ENCODE assay signal across 10 cellular contexts in genomic region chr11:111982532-111983186, GRCh38. TPM values are rescaled to one million over a fixed set of nuclear protein-coding genes. Genes with fewer than 3 reads are reported as not detected.
A peak's percentile ranks its signal among the peaks of the same experiment; 100 is the strongest.
DNase-seq lines count a peak whose midpoint lies in the region; ATAC-seq and TF ChIP-seq lines count a peak whose summit lies in the region.
"Had no signal": no experiment of that assay in that cellular context is flagged by ENCODE, and none has a peak within 500 bp of the region (broad histone marks: within the 10 kb centered on the region; RNA-seq: fewer than 3 reads in every experiment).

No MANE protein-coding gene starts in this region.

- H3K27me3 ChIP-seq in endodermal cell (ENCODE audit: control insufficient read depth, insufficient read depth, low read length, poor library complexity, severe bottlenecking) (peaks cover 5% of the 10 kb centered on the region), left lung (peaks cover 0 to 11% of the 10 kb centered on the region in 2 donors), gastrocnemius medialis (no peaks in the 10 kb centered on the region)

- H3K4me1 Mint-ChIP-seq in endodermal cell (peaks cover 34% of the 10 kb centered on the region), natural killer cell (peaks cover 0 to 3% of the 10 kb centered on the region in 2 donors)

- H3K9me3 ChIP-seq in endodermal cell (ENCODE audit: control insufficient read depth, low read length), result no peaks in the 10 kb centered on the region
- no peaks in the 10 kb centered on the region for H3K9me3 ChIP-seq in left lung
- H3K9me3 ChIP-seq in gastrocnemius medialis, result no peaks in the 10 kb centered on the region

- no peak for TF ChIP-seq POLR2A in gastrocnemius medialis (IDR thresholded peaks at IDR 0.05)

- WGBS in endodermal cell (ENCODE audit: insufficient coverage in 1 of 2, insufficient read length in 1 of 2), 2 experiments, result 56% methylated on average over 5 of the region's 5 CpGs; no CpG with 5 or more reads in 1 of the 2 experiments

- H3K9me3 Mint-ChIP-seq in endodermal cell (no peaks in the 10 kb centered on the region), natural killer cell (no peaks in the 10 kb centered on the region)
- H3K9me3 Mint-ChIP-seq: CD8-positive, alpha-beta memory T cell; HFFc6 had no signal

- H3K27ac Mint-ChIP-seq in endodermal cell, result peak overlapping the region; percentile 100
- H3K27ac Mint-ChIP-seq in natural killer cell, result no peak overlapping the region
- H3K27ac Mint-ChIP-seq: HFFc6 had no signal

- H3K27me3 Mint-ChIP-seq in endodermal cell (ENCODE audit: insufficient read depth) (peaks cover 6% of the 10 kb centered on the region), natural killer cell (ENCODE audit: low read depth in 2 of 2) (peaks cover 19% of the 10 kb centered on the region in 2 donors)

- intact Hi-C loops in left lung (cut with DNase I), result no loop called here
- intact Hi-C loops in gastrocnemius medialis (cut with DNase I; ENCODE audit: low total_unique reads), result loop anchor here (1.0 kb wide), 1 partner anchor 51 kb away; no protein-coding TSS in a partner anchor
- intact Hi-C loops in natural killer cell (cut with micrococcal nuclease), result loop anchor here (1.0 kb wide), 2 partner anchors 51 to 103 kb away; partner anchors contain the start of genes CFAP68 and FDXACB1

- H3K36me3 Mint-ChIP-seq in endodermal cell (ENCODE audit: low read depth), result peaks cover 13% of the 10 kb centered on the region
- no peaks in the 10 kb centered on the region for H3K36me3 Mint-ChIP-seq in natural killer cell

- H3K4me1 ChIP-seq in endodermal cell (ENCODE audit: control insufficient read depth, insufficient read depth, low read length), result peaks cover 16% of the 10 kb centered on the region
- H3K4me1 ChIP-seq in left lung, result peaks cover 0 to 14% of the 10 kb centered on the region in 2 donors
- peaks cover 12 to 23% of the 10 kb centered on the region in 2 donors for H3K4me1 ChIP-seq in gastrocnemius medialis

- TF ChIP-seq CTCF in LNCaP clone FGC (IDR thresholded peaks at IDR 0.05; ENCODE audit: control insufficient read depth, extremely low read depth, insufficient read depth) (no peak), endodermal cell (conservative IDR thresholded peaks at IDR 0.05) (no peak), left lung (IDR thresholded peaks at IDR 0.05) (no peak), gastrocnemius medialis (IDR thresholded peaks at IDR 0.05 in 4 of 5, conservative IDR thresholded peaks at IDR 0.05 in 1 of 5) (no peak), natural killer cell (IDR thresholded peaks at IDR 0.05) (no peak)

- H3K4me3 ChIP-seq in LNCaP clone FGC (ENCODE audit: low read depth, low read length), result peak overlapping the region; percentile 47
- H3K4me3 ChIP-seq in endodermal cell (ENCODE audit: low read length), result peak overlapping the region; percentile 55
- peak overlapping the region; percentile 13 to 14 for H3K4me3 ChIP-seq in left lung
- no peak overlapping the region for H3K4me3 ChIP-seq in gastrocnemius medialis

- H3K36me3 ChIP-seq in endodermal cell (ENCODE audit: control insufficient read depth, insufficient read depth, low read length) (no peaks in the 10 kb centered on the region), left lung (peaks cover 0 to 5% of the 10 kb centered on the region in 2 donors), gastrocnemius medialis (no peaks in the 10 kb centered on the region)

- ATAC-seq in left lung (peak; percentile 34), gastrocnemius medialis (no peak), HG03457 (IDR thresholded peaks at IDR 0.05; ENCODE audit: unreplicated experiment) (no peak), GM21786 (IDR thresholded peaks at IDR 0.05; ENCODE audit: unreplicated experiment) (no peak), natural killer cell (no peak), GM21526 (IDR thresholded peaks at IDR 0.05; ENCODE audit: low FRiP score, unreplicated experiment) (no peak)

- no peak for DNase-seq in LNCaP clone FGC (ENCODE audit: low read depth)
- DNase-seq in endodermal cell, result no peak
- no peak for DNase-seq in left lung
- DNase-seq in gastrocnemius medialis, result no peak
- DNase-seq in natural killer cell, result no peak

- in situ Hi-C loops in gastrocnemius medialis (cut with MboI; ENCODE audit: low sequenced_read_pairs in 4 of 4), result loop anchor here in 2 of 4 donors (10.0 kb wide), 1 partner anchor 108 kb away; the partner anchor contains the start of genes ALG9 (in 2 of the 2), CFAP68 (in 2 of the 2) and FDXACB1 (in 2 of the 2)

- H3K9ac ChIP-seq in endodermal cell (ENCODE audit: extremely low read depth, low read length, poor library complexity, severe bottlenecking), result peak overlapping the region; percentile 26

- peak overlapping the region; percentile 82 for H3K27ac ChIP-seq in endodermal cell (ENCODE audit: low read depth, low read length)
- H3K27ac ChIP-seq in left lung, result peak overlapping the region; percentile 53 to 72
- H3K27ac ChIP-seq in gastrocnemius medialis, result peak overlapping the region; percentile 13 to 42 (median 39)

- H3K4me3 Mint-ChIP-seq in endodermal cell, result peak overlapping the region; percentile 53
- no peak overlapping the region for H3K4me3 Mint-ChIP-seq in natural killer cell
- H3K4me3 Mint-ChIP-seq: CD8-positive, alpha-beta memory T cell; HFFc6 had no signal

RNA-seq across cellular contexts. Expression of gene DLAT, which starts 42.5 kb away (rescaled TPM):
- total RNA-seq in endodermal cell, result 10 to 100 TPM; 46.1 to 53.2 TPM
- 43.6 TPM for polyA plus RNA-seq in endodermal cell (2013, experiment 1 of 2)
- polyA plus RNA-seq in endodermal cell (2013, experiment 2 of 2), result 41.4 TPM
- 10 to 100 TPM; 32.5 to 40.1 TPM for total RNA-seq in left lung
- total RNA-seq in gastrocnemius medialis, result 100 to 1,000 TPM in 1 of 4 donors, 10 to 100 TPM in 3; 60.1 to 117 (median 67.8) TPM
- 10 to 100 TPM; 12.6 to 16.2 (median 15.5) TPM for total RNA-seq in natural killer cell

RNA-seq across cellular contexts. Expression of gene DIXDC1, which starts 45.5 kb away (rescaled TPM):
- total RNA-seq in endodermal cell (10 to 100 TPM; 12.0 to 14.5 TPM), left lung (10 to 100 TPM; 10.9 to 11.1 TPM), gastrocnemius medialis (10 to 100 TPM in 1 of 4 donors, 1 to 10 TPM in 3; 1.9 to 10.4 (median 5.0) TPM), natural killer cell (1 to 10 TPM in 1 of 3 donors, under 1 TPM in 2; 0.26 to 1.0 (median 0.57) TPM)
- 19.3 TPM for polyA plus RNA-seq in endodermal cell (2013, experiment 1 of 2)
- 18.9 TPM for polyA plus RNA-seq in endodermal cell (2013, experiment 2 of 2)

Comparison
In these comparisons a context has a peak if more than half of its experiments do, and no peak if none do; other contexts are left out.
1. H3K4me3 ChIP-seq: peak in LNCaP clone FGC (single experiment), endodermal cell (single experiment) and left lung (2 of 2); none in gastrocnemius medialis (0 of 4).
2. intact Hi-C loops: an anchor here in gastrocnemius medialis (1.0 kb wide) and natural killer cell (1.0 kb wide); none called in left lung.
3. Peak in every context shown above with its lines, with median percentiles within 50 percentile points of each other: H3K27ac ChIP-seq.